13 cellular contexts compared by ENCODE assay signal in genomic region chr18:51077217-51077616, GRCh38. TPM values are rescaled to one million over a fixed set of nuclear protein-coding genes. Genes with fewer than 3 reads are reported as not detected.
DNase-seq lines count a peak whose midpoint lies in the region; ATAC-seq, FAIRE-seq and TF ChIP-seq lines count a peak whose summit lies in the region.
"Had no signal": no experiment of that assay in that cellular context is flagged by ENCODE, and none has a peak within 500 bp of the region (broad histone marks: within the 10 kb centered on the region; RNA-seq: fewer than 3 reads in every experiment).

No MANE protein-coding gene starts in this region.

- H3K36me3 ChIP-seq in Caco-2 (ENCODE audit: control insufficient read depth, insufficient read depth, low read length) (no peaks in the 10 kb centered on the region), heart right ventricle (peaks cover 0 to 85% (median 23%) of the 10 kb centered on the region in 9 donors)

- peaks cover 23% of the 10 kb centered on the region for H3K4me1 Mint-ChIP-seq in activated CD4-positive, alpha-beta memory T cell treated with anti-CD3 and anti-CD28 coated beads, Interleukin-2, amount 10 ng/mL, durations not matched to agents 7 days and 5 days
- H3K4me1 Mint-ChIP-seq in Caco-2 (ENCODE audit: low read depth, unreplicated experiment) = no peaks in the 10 kb centered on the region
- H3K4me1 Mint-ChIP-seq in mesothelial cell of epicardium = no peaks in the 10 kb centered on the region

- H3K27ac ChIP-seq in foreskin keratinocyte (no peak overlapping the region), heart right ventricle (no peak overlapping the region)
- H3K27ac ChIP-seq: left lung, VCaP had no signal

- CTCF ChIA-PET in activated CD4-positive, alpha-beta memory T cell treated with anti-CD3 and anti-CD28 coated beads, Interleukin-2, amount 10 ng/mL, durations not matched to agents 7 days and 5 days (lab: Charles Lee) = interaction anchor here (1.1 kb wide), 1 partner anchor 26 kb away, joined by 3 read pairs; no protein-coding TSS in a partner anchor
- CTCF ChIA-PET in Caco-2 (lab: Charles Lee) = no interaction called here

- intact Hi-C loops in Caco-2 (cut with micrococcal nuclease; ENCODE audit: unreplicated experiment) (no loop called here), heart right ventricle (cut with DNase I) (no loop called here)

- peaks cover 64% of the 10 kb centered on the region for H3K36me3 Mint-ChIP-seq in activated CD4-positive, alpha-beta memory T cell treated with anti-CD3 and anti-CD28 coated beads, Interleukin-2, amount 10 ng/mL, durations not matched to agents 7 days and 5 days (ENCODE audit: low read depth)
- H3K36me3 Mint-ChIP-seq in Caco-2 (ENCODE audit: insufficient read depth, unreplicated experiment) (peaks cover 30% of the 10 kb centered on the region), mesothelial cell of epicardium (peaks cover 43% of the 10 kb centered on the region)

- H3K27ac Mint-ChIP-seq in activated CD4-positive, alpha-beta memory T cell treated with anti-CD3 and anti-CD28 coated beads, Interleukin-2, amount 10 ng/mL, durations not matched to agents 7 days and 5 days = no peak overlapping the region
- H3K27ac Mint-ChIP-seq in Caco-2 (ENCODE audit: unreplicated experiment) (no peak overlapping the region), mesothelial cell of epicardium (no peak overlapping the region)
- H3K27ac Mint-ChIP-seq: activated naive CD8-positive, alpha-beta T cell had no signal

- 61 to 68% methylated on average over 2 of the region's 2 CpGs for WGBS in heart right ventricle, 2 donors

- BruUV-seq in Caco-2 (replicated peaks; lab: Mats Ljungman, UMichigan) = no TSS peak

- no peaks in the 10 kb centered on the region for H3K27me3 ChIP-seq in foreskin keratinocyte
- no peaks in the 10 kb centered on the region for H3K27me3 ChIP-seq in Caco-2 (replicated peaks; ENCODE audit: control insufficient read depth, insufficient read depth, low read length)
- H3K27me3 ChIP-seq in heart right ventricle = no peaks in the 10 kb centered on the region
- H3K27me3 ChIP-seq: left lung had no signal

- ATAC-seq in GM18867 (IDR thresholded peaks at IDR 0.05; ENCODE audit: unreplicated experiment) (peak; percentile 81), HG03558 (IDR thresholded peaks at IDR 0.05; ENCODE audit: extremely low read depth, unreplicated experiment) (peak; percentile 88), foreskin keratinocyte (peak; percentile 62), heart right ventricle (no peak)
- ATAC-seq: left lung had no signal

- H3K9me3 ChIP-seq in Caco-2 (no peaks in the 10 kb centered on the region), heart right ventricle (no peaks in the 10 kb centered on the region)
- H3K9me3 ChIP-seq: left lung had no signal

- POLR2A ChIA-PET in activated CD4-positive, alpha-beta memory T cell treated with anti-CD3 and anti-CD28 coated beads, Interleukin-2, amount 10 ng/mL, durations not matched to agents 7 days and 5 days (lab: Charles Lee) = no interaction called here
- POLR2A ChIA-PET in Caco-2 (lab: Charles Lee) = no interaction called here

- no peak for TF ChIP-seq CTCF in foreskin keratinocyte (conservative IDR thresholded peaks at IDR 0.05)
- no peak for TF ChIP-seq CTCF in Caco-2 (IDR thresholded peaks at IDR 0.05; ENCODE audit: insufficient read depth in 1 of 2, low read depth in 1 of 2, low read length in 1 of 2, severe bottlenecking in 1 of 2, unreplicated experiment in 1 of 2)
- no peak for TF ChIP-seq CTCF in mesothelial cell of epicardium (IDR thresholded peaks at IDR 0.05; ENCODE audit: unreplicated experiment)
- TF ChIP-seq CTCF in heart right ventricle (IDR thresholded peaks at IDR 0.05) = no peak

- no peaks in the 10 kb centered on the region for H3K27me3 Mint-ChIP-seq in activated CD4-positive, alpha-beta memory T cell treated with anti-CD3 and anti-CD28 coated beads, Interleukin-2, amount 10 ng/mL, durations not matched to agents 7 days and 5 days
- H3K27me3 Mint-ChIP-seq in Caco-2 (ENCODE audit: insufficient read depth, unreplicated experiment) (no peaks in the 10 kb centered on the region), mesothelial cell of epicardium (ENCODE audit: low read depth) (no peaks in the 10 kb centered on the region)
- H3K27me3 Mint-ChIP-seq: activated naive CD8-positive, alpha-beta T cell had no signal

- DNase-seq in H54 (ENCODE audit: insufficient read length, low spot score) (no peak), foreskin keratinocyte (peak in 1 of 2 donors; percentile 45), Caco-2 (no peak), mesothelial cell of epicardium (ENCODE audit: low spot score in 2 of 2, unreplicated experiment in 2 of 2) (no peak), heart right ventricle (no peak)
- DNase-seq in activated CD4-positive, alpha-beta memory T cell treated with anti-CD3 and anti-CD28 coated beads, Interleukin-2, amount 10 ng/mL, durations not matched to agents 7 days and 5 days = no peak
- DNase-seq: DMS153, erythroblast, left lung had no signal

- no peak for TF ChIP-seq POLR2A in H54 (IDR thresholded peaks at IDR 0.05; ENCODE audit: low read depth, low read length)

- H3K4me3 ChIP-seq in Caco-2 (ENCODE audit: low read depth, low read length) (no peak overlapping the region), heart right ventricle (no peak overlapping the region)
- H3K4me3 ChIP-seq: left lung had no signal

- H3K9me3 Mint-ChIP-seq in activated CD4-positive, alpha-beta memory T cell treated with anti-CD3 and anti-CD28 coated beads, Interleukin-2, amount 10 ng/mL, durations not matched to agents 7 days and 5 days = no peaks in the 10 kb centered on the region
- no peaks in the 10 kb centered on the region for H3K9me3 Mint-ChIP-seq in Caco-2 (ENCODE audit: unreplicated experiment)
- H3K9me3 Mint-ChIP-seq in mesothelial cell of epicardium = no peaks in the 10 kb centered on the region

- peak; percentile 53 for FAIRE-seq in H54 (lab: Jason Lieb, UNC)

- peaks cover 4% of the 10 kb centered on the region for H3K4me1 ChIP-seq in foreskin keratinocyte
- H3K4me1 ChIP-seq in Caco-2 = no peaks in the 10 kb centered on the region
- peaks cover 0 to 24% (median 11%) of the 10 kb centered on the region in 9 donors for H3K4me1 ChIP-seq in heart right ventricle

- no peak overlapping the region for H3K4me3 Mint-ChIP-seq in activated CD4-positive, alpha-beta memory T cell treated with anti-CD3 and anti-CD28 coated beads, Interleukin-2, amount 10 ng/mL, durations not matched to agents 7 days and 5 days
- H3K4me3 Mint-ChIP-seq in Caco-2 (ENCODE audit: unreplicated experiment) (no peak overlapping the region), mesothelial cell of epicardium (no peak overlapping the region)
- H3K4me3 Mint-ChIP-seq: activated naive CD8-positive, alpha-beta T cell had no signal

RNA-seq across cellular contexts. Expression of gene SMAD4, which starts 47.2 kb away (rescaled TPM):
- total RNA-seq in foreskin keratinocyte (60.1 and 68.2 TPM in 2 replicates), Caco-2 (2022) (48.5 and 48.8 TPM in 2 replicates), mesothelial cell of epicardium (147 to 152 TPM (median 148 TPM) in 3 replicates), heart right ventricle (100 to 1,000 TPM in 2 of 10 donors, 10 to 100 TPM in 8; 78.4 to 110 (median 86.9) TPM)
- polyA plus RNA-seq in foreskin keratinocyte (8.1 and 11.5 TPM in 2 replicates), heart right ventricle (10 to 100 TPM; 11.7 to 20.3 TPM)
- total RNA-seq in activated CD4-positive, alpha-beta memory T cell treated with anti-CD3 and anti-CD28 coated beads, Interleukin-2, amount 10 ng/mL, durations not matched to agents 7 days and 5 days = 10 to 100 TPM; 80.3 to 83.8 TPM

Comparison
In these comparisons a context has a peak if more than half of its experiments do, and no peak if none do; other contexts are left out.
1. ATAC-seq: peak in GM18867 (single experiment), HG03558 (single experiment) and foreskin keratinocyte (single experiment); none in heart right ventricle (0 of 8).